9 cellular contexts compared by ENCODE assay signal in the genomic region with DNA sequence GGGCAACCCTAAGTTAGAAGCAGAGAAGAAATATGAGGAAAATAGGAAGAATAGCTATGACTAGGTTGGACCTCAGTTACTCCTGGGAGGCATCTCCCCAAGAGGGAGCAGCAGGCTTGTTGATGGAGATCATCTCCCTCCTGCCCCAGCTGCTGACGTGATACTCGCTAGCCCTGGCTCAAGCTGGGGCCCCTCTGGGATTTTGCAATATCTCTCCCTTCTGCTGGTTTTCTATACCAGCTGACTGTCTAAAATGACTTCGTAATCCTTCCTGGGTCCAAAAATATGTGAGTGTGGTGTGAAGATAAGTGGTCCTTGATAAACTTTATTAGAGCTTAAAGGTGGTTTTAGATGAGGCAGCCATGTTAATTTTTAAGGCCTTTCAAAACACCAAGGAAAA. TPM values are rescaled to one million over a fixed set of nuclear protein-coding genes. Genes with fewer than 3 reads are reported as not detected.
DNase-seq lines count a peak whose midpoint lies in the region; ATAC-seq, FAIRE-seq and TF ChIP-seq lines count a peak whose summit lies in the region.
"Had no signal": no experiment of that assay in that cellular context is flagged by ENCODE, and none has a peak within 500 bp of the region (broad histone marks: within the 10 kb centered on the region; RNA-seq: fewer than 3 reads in every experiment).

No MANE protein-coding gene starts in this region.

- no peak overlapping the region for H3K14ac ChIP-seq in H1 (ENCODE audit: insufficient read length)

- 96% methylated on average over 3 of the region's 3 CpGs; no CpG with 5 or more reads in 1 of the 2 experiments for WGBS in H1 (ENCODE audit: extremely low coverage in 1 of 2, insufficient coverage in 1 of 2, insufficient read length in 1 of 2, insufficient replicate concordance in 2 of 2, low coverage in 1 of 2, low lambda C conversion rate in 2 of 2, missing lambda C conversion rate in 1 of 2), 2 experiments

- H3K27ac ChIP-seq in A673 (ENCODE audit: low read depth, low read length, poor library complexity, severe bottlenecking) (peak overlapping the region; percentile 43), BLaER1 (peak overlapping the region; percentile 19; the same call in 1 of the 2 replicates), H1 (ENCODE audit: low read depth, low read length) (no peak overlapping the region)
- H3K27ac ChIP-seq: ovary had no signal

- FAIRE-seq in H1 (lab: Jason Lieb, UNC): no peak

- no peaks in the 10 kb centered on the region for H3K9me3 ChIP-seq in A673 (ENCODE audit: low read depth, low read length, poor library complexity, severe bottlenecking)
- no peaks in the 10 kb centered on the region for H3K9me3 ChIP-seq in BLaER1
- H3K9me3 ChIP-seq in H1 (ENCODE audit: insufficient read depth in 2 of 2, low read depth in 1 of 2, low read length in 1 of 2): no peaks in the 10 kb centered on the region
- H3K9me3 ChIP-seq: ovary had no signal

- H4K20me1 ChIP-seq in BLaER1 (no peaks in the 10 kb centered on the region), H1 (replicated peaks in 1 of 2; ENCODE audit: control insufficient read depth in 1 of 2, insufficient read depth in 2 of 2, low read length in 2 of 2) (no peaks in the 10 kb centered on the region)

- no peak overlapping the region for H2BK20ac ChIP-seq in H1 (ENCODE audit: low read length)

- H3K4me2 ChIP-seq in BLaER1 (peak overlapping the region; percentile 41), H1 (ENCODE audit: insufficient read depth in 1 of 2, low read depth in 2 of 2, low read length in 2 of 2) (no peak overlapping the region)

- H3K4me3 ChIP-seq in A673 (ENCODE audit: low read depth, low read length, poor library complexity, severe bottlenecking) (no peak overlapping the region), BLaER1 (no peak overlapping the region), H1 (ENCODE audit: extremely low read depth in 1 of 4, insufficient read depth in 2 of 4, low read depth in 3 of 4, low read length in 4 of 4) (no peak overlapping the region)

- DNase-seq in A673 (ENCODE audit: low spot score) (peak; percentile 36), NOMO-1 (lab: John Stamatoyannopoulos, UW; ENCODE audit: unreplicated experiment in 2 of 2) (peak; percentile 53 to 65), H1 (ENCODE audit: low read depth in 1 of 2, low spot score in 2 of 2) (no peak), NCI-H1417 (lab: John Stamatoyannopoulos, UW) (no peak)
- DNase-seq in effector CD8-positive, alpha-beta T cell (lab: John Stamatoyannopoulos, UW): no peak

- H2BK15ac ChIP-seq in H1 (ENCODE audit: low read length): no peak overlapping the region

- H2BK5ac ChIP-seq in H1 (ENCODE audit: low read depth, low read length): no peak overlapping the region

- intact Hi-C loops in A673 (cut with micrococcal nuclease; ENCODE audit: unreplicated experiment): loop anchor here (1.0 to 10.0 kb wide), 4 partner anchors 92 to 434 kb away; a partner anchor contains a TSS

- no peaks in the 10 kb centered on the region; the same call in 1 of the 2 replicates for H3K23me2 ChIP-seq in H1 (ENCODE audit: low read depth, low read length)

- TF ChIP-seq CTCF in A673 (conservative IDR thresholded peaks at IDR 0.05; ENCODE audit: low read depth, low read length) (no peak), H1 (IDR thresholded peaks at IDR 0.05; ENCODE audit: control extremely low read depth in 1 of 3, insufficient read depth in 1 of 3, low read depth in 1 of 3, low read length in 3 of 3) (no peak)

- POLR2A ChIA-PET in A673 (lab: Charles Lee; ENCODE audit: low non-redundant PET): interaction anchor here (0.6 kb wide), 1 partner anchor 278 kb away, joined by 10 read pairs; no protein-coding TSS in a partner anchor
- POLR2A ChIA-PET in H1 (lab: Charles Lee; ENCODE audit: partially characterized antibody): interaction anchor here (1.0 to 5.9 kb wide), 9 partner anchors 17 to 279 kb away, joined by 3 to 41 read pairs (median 3); no protein-coding TSS in a partner anchor

- H3K18ac ChIP-seq in H1 (ENCODE audit: extremely low read depth, low read length): no peak overlapping the region

- H3K79me1 ChIP-seq in H1 (ENCODE audit: low read depth, low read length): no peaks in the 10 kb centered on the region

- no peaks in the 10 kb centered on the region for H3K79me2 ChIP-seq in H1 (ENCODE audit: control insufficient read depth in 1 of 2, insufficient read depth in 2 of 2, low read length in 2 of 2)

- CTCF ChIA-PET in A673 (lab: Charles Lee): interaction anchor here (0.7 to 1.9 kb wide), 5 partner anchors 16 to 442 kb away, joined by 3 to 33 read pairs (median 5); no protein-coding TSS in a partner anchor
- CTCF ChIA-PET in H1 (lab: Charles Lee; ENCODE audit: partially characterized antibody): interaction anchor here (0.6 to 3.6 kb wide), 41 partner anchors 9 to 358 kb away, joined by 3 to 46 read pairs (median 4); no protein-coding TSS in a partner anchor

- ATAC-seq in GM21447 (IDR thresholded peaks at IDR 0.05; ENCODE audit: unreplicated experiment): no peak
- no peak for ATAC-seq in HG02938 (IDR thresholded peaks at IDR 0.05; ENCODE audit: unreplicated experiment)

- no peak overlapping the region for H3K23ac ChIP-seq in H1 (ENCODE audit: insufficient read length)

- peaks cover 15% of the 10 kb centered on the region for H3K4me1 ChIP-seq in A673 (ENCODE audit: insufficient read depth, low read length, poor library complexity, severe bottlenecking)
- H3K4me1 ChIP-seq in BLaER1: peaks cover 22% of the 10 kb centered on the region
- no peaks in the 10 kb centered on the region; a peak in 1 of 7 replicates for H3K4me1 ChIP-seq in H1 (replicated peaks in 1 of 4; ENCODE audit: control insufficient read depth in 3 of 4, insufficient read depth in 4 of 4, low read length in 3 of 4)

- H3K36me3 ChIP-seq in A673 (ENCODE audit: insufficient read depth, low read length, poor library complexity, severe bottlenecking): no peaks in the 10 kb centered on the region
- H3K36me3 ChIP-seq in BLaER1: no peaks in the 10 kb centered on the region
- H3K36me3 ChIP-seq in H1 (ENCODE audit: control insufficient read depth in 2 of 4, insufficient read depth in 4 of 4, low read length in 3 of 4): no peaks in the 10 kb centered on the region
- H3K36me3 ChIP-seq: ovary had no signal

- no TSS peak for BruUV-seq in A673 (replicated peaks; lab: Mats Ljungman, UMichigan)

- no peak for TF ChIP-seq POLR2A in H1 (IDR thresholded peaks at IDR 0.05; ENCODE audit: control extremely low read depth in 1 of 2, low read depth in 2 of 2, low read length in 2 of 2)

- peak overlapping the region; percentile 28; the same call in 1 of the 2 replicates for H3K9ac ChIP-seq in BLaER1
- no peak overlapping the region for H3K9ac ChIP-seq in H1 (replicated peaks in 1 of 4; ENCODE audit: extremely low read depth in 1 of 4, low read depth in 3 of 4, low read length in 3 of 4)

- H3K27me3 ChIP-seq in A673 (replicated peaks; ENCODE audit: insufficient read depth, low read depth, low read length, poor library complexity): no peaks in the 10 kb centered on the region
- H3K27me3 ChIP-seq in BLaER1: no peaks in the 10 kb centered on the region
- no peaks in the 10 kb centered on the region for H3K27me3 ChIP-seq in H1 (replicated peaks in 1 of 4; ENCODE audit: control insufficient read depth in 3 of 4, extremely low read depth in 1 of 4, insufficient read depth in 3 of 4, low read length in 3 of 4)
- H3K27me3 ChIP-seq: ovary had no signal

- TF ChIP-seq RAD21 in H1 (IDR thresholded peaks at IDR 0.05 in 1 of 2, conservative IDR thresholded peaks at IDR 0.05 in 1 of 2; ENCODE audit: low read depth in 2 of 2, low read length in 2 of 2): no peak

- H2BK120ac ChIP-seq in H1 (replicated peaks; ENCODE audit: low read depth, low read length): no peak overlapping the region

- peak overlapping the region; percentile 61 for H2AFZ ChIP-seq in H1 (ENCODE audit: low read length)

- H4K8ac ChIP-seq in H1 (ENCODE audit: extremely low read depth, insufficient read depth, low read length): no peak overlapping the region

- H4K5ac ChIP-seq in H1 (ENCODE audit: insufficient read length, low read depth, low read length): no peak overlapping the region

- H2BK12ac ChIP-seq in H1 (ENCODE audit: low read depth, low read length): no peak overlapping the region

- no peak overlapping the region for H3K56ac ChIP-seq in H1 (replicated peaks; ENCODE audit: insufficient read length, low read depth, low read length)

- no peak overlapping the region for H2AK5ac ChIP-seq in H1 (ENCODE audit: low read depth, low read length)

- no peak overlapping the region for H3K4ac ChIP-seq in H1 (replicated peaks; ENCODE audit: insufficient read length, low read depth, low read length)

- TF ChIP-seq EP300 in H1 (IDR thresholded peaks at IDR 0.05; ENCODE audit: borderline replicate concordance in 1 of 2, low read depth in 2 of 2, low read length in 2 of 2): no peak

- no peak overlapping the region for H4K91ac ChIP-seq in H1 (replicated peaks; ENCODE audit: insufficient read length, low read length)

RNA-seq across cellular contexts. Expression of a gene that starts 4.5 kb away (rescaled TPM):
- total RNA-seq in A673 (2021): 45.3 and 52.1 TPM in 2 replicates
- 28.7 and 33.7 TPM in 2 replicates for total RNA-seq in H1 (2021; fragmentation: NEBNext Ultra II Directional; extraction: Animal tissue kit (Norgen Biotek cat#: 25700))
- polyA plus RNA-seq in H1 (2011; rRNA removed): 6.5 and 10.3 TPM in 2 replicates
- 6.7 TPM for polyA plus RNA-seq in H1 (2011; cell fraction: cytosol; rRNA removed)
- 34.6 TPM for polyA plus RNA-seq in H1 (2011; cell fraction: nucleus; rRNA removed)
- polyA plus RNA-seq in H1 (2012, experiment 1 of 2): 14.8 to 20.9 TPM (median 16.0 TPM) in 4 replicates
- 2.6 TPM for polyA plus RNA-seq in H1 (2012, experiment 2 of 2)
- 7.9 TPM for polyA plus RNA-seq in H1 (2013, experiment 1 of 2)
- 6.5 TPM for polyA plus RNA-seq in H1 (2013, experiment 2 of 2)
- polyA minus RNA-seq in H1 (2011; rRNA and poly(A)+ RNA removed): 35.2 and 40.0 TPM in 2 replicates
- 20.3 TPM for polyA minus RNA-seq in H1 (2011; cell fraction: cytosol; rRNA and poly(A)+ RNA removed)
- 64.2 TPM for polyA minus RNA-seq in H1 (2011; cell fraction: nucleus; rRNA and poly(A)+ RNA removed)

RNA-seq across cellular contexts. Expression of a gene that starts 22.7 kb away (rescaled TPM):
- total RNA-seq in A673 (2021): 1,517 and 1,605 TPM in 2 replicates
- 1,643 and 1,666 TPM in 2 replicates for total RNA-seq in H1 (2021; fragmentation: NEBNext Ultra II Directional; extraction: Animal tissue kit (Norgen Biotek cat#: 25700))
- 685 and 1,073 TPM in 2 replicates for polyA plus RNA-seq in H1 (2011; rRNA removed)
- polyA plus RNA-seq in H1 (2011; cell fraction: cytosol; rRNA removed): 1,571 TPM
- 2,461 TPM for polyA plus RNA-seq in H1 (2011; cell fraction: nucleus; rRNA removed)
- polyA plus RNA-seq in H1 (2012, experiment 1 of 2): 1,852 to 2,341 TPM (median 2,040 TPM) in 4 replicates
- polyA plus RNA-seq in H1 (2012, experiment 2 of 2): 422 TPM
- 3,246 TPM for polyA plus RNA-seq in H1 (2013, experiment 1 of 2)
- polyA plus RNA-seq in H1 (2013, experiment 2 of 2): 2,872 TPM
- 540 and 573 TPM in 2 replicates for polyA minus RNA-seq in H1 (2011; rRNA and poly(A)+ RNA removed)
- 337 TPM for polyA minus RNA-seq in H1 (2011; cell fraction: cytosol; rRNA and poly(A)+ RNA removed)
- polyA minus RNA-seq in H1 (2011; cell fraction: nucleus; rRNA and poly(A)+ RNA removed): 1,303 TPM

RNA-seq across cellular contexts. Expression of a gene that starts 32.0 kb away (rescaled TPM):
- 157 and 158 TPM in 2 replicates for total RNA-seq in A673 (2021)
- total RNA-seq in H1 (2021; fragmentation: NEBNext Ultra II Directional; extraction: Animal tissue kit (Norgen Biotek cat#: 25700)): 130 and 133 TPM in 2 replicates
- 28.3 and 32.8 TPM in 2 replicates for polyA plus RNA-seq in H1 (2011; rRNA removed)
- 41.0 TPM for polyA plus RNA-seq in H1 (2011; cell fraction: cytosol; rRNA removed)
- polyA plus RNA-seq in H1 (2011; cell fraction: nucleus; rRNA removed): 28.8 TPM
- 34.2 to 70.5 TPM (median 47.4 TPM) in 4 replicates for polyA plus RNA-seq in H1 (2012, experiment 1 of 2)
- polyA plus RNA-seq in H1 (2012, experiment 2 of 2): 3.0 TPM
- polyA plus RNA-seq in H1 (2013, experiment 1 of 2): 51.1 TPM
- polyA plus RNA-seq in H1 (2013, experiment 2 of 2): 54.5 TPM
- 61.5 and 63.9 TPM in 2 replicates for polyA minus RNA-seq in H1 (2011; rRNA and poly(A)+ RNA removed)
- polyA minus RNA-seq in H1 (2011; cell fraction: cytosol; rRNA and poly(A)+ RNA removed): 39.6 TPM
- 39.2 TPM for polyA minus RNA-seq in H1 (2011; cell fraction: nucleus; rRNA and poly(A)+ RNA removed)

Comparison
In these comparisons a context has a peak if more than half of its experiments do, and no peak if none do; other contexts are left out.
1. DNase-seq: peak in A673 (single experiment) and NOMO-1 (2 of 2); none in H1 (0 of 2), effector CD8-positive, alpha-beta T cell (single experiment) and NCI-H1417 (0 of 3).